In the genomic region with DNA sequence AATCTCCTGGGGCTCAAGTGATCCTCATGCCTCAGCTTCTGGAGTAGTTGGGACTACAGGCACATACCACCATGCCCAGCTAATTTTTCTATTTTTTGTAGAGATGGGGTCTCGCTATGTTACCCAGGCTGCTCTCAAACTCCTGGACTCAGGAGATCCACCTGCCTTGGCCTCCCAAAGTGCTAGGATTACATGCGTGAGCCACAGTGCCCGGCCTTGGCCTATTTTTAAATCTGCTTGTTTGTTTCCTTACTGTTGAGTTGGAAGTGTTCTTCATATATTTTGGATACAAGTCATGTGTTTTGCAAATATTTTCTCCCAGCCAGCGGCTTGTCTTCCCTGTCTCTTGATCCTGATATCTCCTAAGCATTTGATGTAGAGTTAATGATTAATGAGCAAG, we compare ENCODE assay signal across 28 cellular contexts. TPM values are rescaled to one million over a fixed set of nuclear protein-coding genes. Genes with fewer than 3 reads are reported as not detected.
DNase-seq lines count a peak whose midpoint lies in the region; ATAC-seq, FAIRE-seq and TF ChIP-seq lines count a peak whose summit lies in the region.
"Had no signal": no experiment of that assay in that cellular context is flagged by ENCODE, and none has a peak within 500 bp of the region (broad histone marks: within the 10 kb centered on the region; RNA-seq: fewer than 3 reads in every experiment).

No MANE protein-coding gene starts in this region.

- H3K27ac ChIP-seq in 22Rv1 (peak overlapping the region; percentile 54), GM12878 (ENCODE audit: control insufficient read depth, insufficient read depth) (peak overlapping the region; percentile 65)
- H3K27ac ChIP-seq: neural progenitor cell, pancreas, tibial nerve had no signal

- no peak overlapping the region for H2AFZ ChIP-seq in GM12878 (ENCODE audit: control insufficient read depth, low read depth, low read length)
- H2AFZ ChIP-seq: neural progenitor cell had no signal

- 0 out of 2 replicates have a peak overlapping the region, but pooled peaks have one; percentile 25 for H3K4me3 ChIP-seq in GM12878
- H3K4me3 ChIP-seq: gastroesophageal sphincter, neural progenitor cell, pancreas, tibial nerve had no signal

- DNase-seq in CD14-positive monocyte (ENCODE audit: low spot score) (no peak), GM12878 (ENCODE audit: low read depth, low spot score) (no peak)
- no peak for DNase-seq in effector memory CD8-positive, alpha-beta T cell
- DNase-seq: activated CD4-positive, alpha-beta T cell treated with anti-CD3 and anti-CD28 coated beads, Interleukin-2, amount 10 ng/mL, durations not matched to agents 7 days and 5 days; activated naive CD8-positive, alpha-beta T cell treated with anti-CD3 and anti-CD28 coated beads, Interleukin-2, amount 50 U/mL, for 24 hours; activated T-cell treated with anti-CD3 and anti-CD28 coated beads, Interleukin-2, amount 50 U/mL, for 24 hours; C1 segment of cervical spinal cord; caudate nucleus; dermis blood vessel endothelial cell; GOT3; hippocampal formation; IMR-90; mesenchymal stem cell; NCI-H446; NCI-H748 treated with DMSO at 0.1 percent for 48 hours; pancreas; retina; SHP77; stimulated activated CD4-positive, alpha-beta T cell treated with anti-CD3 and anti-CD28 coated beads, Interleukin-2, amount 100 ng/mL, for 48 hours; T-helper 9 cell had no signal

- TF ChIP-seq POLR2A in GM12878 (IDR thresholded peaks at IDR 0.05; ENCODE audit: low read depth, low read length) = no peak

- RAD21 ChIA-PET in GM12878 (lab: Charles Lee; ENCODE audit: unreplicated experiment) = interaction anchor here (1.2 to 1.5 kb wide), 3 partner anchors 18 to 57 kb away, joined by 3 to 6 read pairs (median 4); no protein-coding TSS in a partner anchor

- POLR2A ChIA-PET in GM12878 (lab: Charles Lee) = interaction anchor here (4.5 kb wide), 1 partner anchor 18 kb away, joined by 33 read pairs; no protein-coding TSS in a partner anchor

- H3K4me1 Mint-ChIP-seq in CD14-positive monocyte (peaks cover 43% of the 10 kb centered on the region), nephron (peaks cover 66% of the 10 kb centered on the region)
- H3K4me1 Mint-ChIP-seq in effector memory CD8-positive, alpha-beta T cell (ENCODE audit: low read depth in 2 of 2) = peaks cover 29 to 40% of the 10 kb centered on the region in 2 donors

- CTCF ChIA-PET in GM12878 (lab: Yijun Ruan, JAX) = interaction anchor here (1.5 to 9.4 kb wide), 5 partner anchors 8 to 52 kb away, joined by 3 to 74 read pairs (median 7); no protein-coding TSS in a partner anchor

- H3K4me1 ChIP-seq in GM12878 (ENCODE audit: control insufficient read depth, insufficient read depth, low read length) = peaks cover 23% of the 10 kb centered on the region
- H3K4me1 ChIP-seq: neural progenitor cell, pancreas had no signal

- peaks cover 21 to 23% of the 10 kb centered on the region in 2 donors for H3K36me3 Mint-ChIP-seq in CD14-positive monocyte
- no peaks in the 10 kb centered on the region for H3K36me3 Mint-ChIP-seq in nephron (ENCODE audit: low read depth)
- H3K36me3 Mint-ChIP-seq in effector memory CD8-positive, alpha-beta T cell (ENCODE audit: insufficient read depth) = peaks cover 16% of the 10 kb centered on the region
- H3K36me3 Mint-ChIP-seq: neural progenitor cell had no signal

- ATAC-seq in GM12878 (no peak), HG03280 (IDR thresholded peaks at IDR 0.05; ENCODE audit: unreplicated experiment) (no peak), GM19351 (IDR thresholded peaks at IDR 0.05; ENCODE audit: unreplicated experiment) (no peak)
- ATAC-seq in effector memory CD8-positive, alpha-beta T cell (replicated peaks) = no peak
- ATAC-seq: activated naive CD8-positive, alpha-beta T cell treated with anti-CD3 and anti-CD28 coated beads, Interleukin-2, amount 50 U/mL, for 24 hours; gastroesophageal sphincter; Panc1 had no signal

- no peak for FAIRE-seq in GM12878 (lab: Jason Lieb, UNC)
- FAIRE-seq: pancreas had no signal

- H3K9ac ChIP-seq in GM12878 (ENCODE audit: control insufficient read depth, insufficient read depth, low read length) = peak overlapping the region; percentile 8; the same call in 1 of the 2 replicates
- H3K9ac ChIP-seq: neural progenitor cell had no signal

- BruUV-seq in GM12878 (replicated peaks; lab: Mats Ljungman, UMichigan) = no TSS peak

- no peaks in the 10 kb centered on the region for H3K27me3 ChIP-seq in GM12878 (replicated peaks in 1 of 2; ENCODE audit: control insufficient read depth in 2 of 2, insufficient read depth in 2 of 2, low read length in 1 of 2)
- H3K27me3 ChIP-seq: gastroesophageal sphincter, pancreas, tibial nerve had no signal

- intact Hi-C loops in CD14-positive monocyte (cut with micrococcal nuclease) = no loop called here
- intact Hi-C loops in GM12878 (cut with micrococcal nuclease; ENCODE audit: unreplicated experiment) = loop anchor here (5.0 kb wide), 1 partner anchor 53 kb away; no protein-coding TSS in a partner anchor

- SMC1A ChIA-PET in GM12878 (lab: Charles Lee; ENCODE audit: uncharacterized antibody, unreplicated experiment) = interaction anchor here (0.9 to 3.0 kb wide), 4 partner anchors 10 to 57 kb away, joined by 3 to 16 read pairs (median 6); no protein-coding TSS in a partner anchor

- 94% methylated on average over 4 of the region's 4 CpGs for WGBS in GM12878 (ENCODE audit: insufficient coverage, insufficient replicate concordance, low lambda C conversion rate, missing lambda C conversion rate)

- no peak for TF ChIP-seq CTCF in 22Rv1 (IDR thresholded peaks at IDR 0.05)
- no peak for TF ChIP-seq CTCF in CD14-positive monocyte (IDR thresholded peaks at IDR 0.05)
- no peak for TF ChIP-seq CTCF in GM12878 (IDR thresholded peaks at IDR 0.05 in 2 of 3, conservative IDR thresholded peaks at IDR 0.05 in 1 of 3; ENCODE audit: control insufficient read depth in 2 of 3, extremely low read depth in 1 of 3, insufficient read depth in 1 of 3, low read depth in 3 of 3, low read length in 3 of 3)
- no peak for TF ChIP-seq CTCF in nephron (IDR thresholded peaks at IDR 0.05; ENCODE audit: unreplicated experiment in 3 of 3)

- peak overlapping the region in 4 of 7 donors; percentile 10 to 100 (median 48) for H3K27ac Mint-ChIP-seq in CD14-positive monocyte
- peak overlapping the region; percentile 13 to 65 (median 41) for H3K27ac Mint-ChIP-seq in nephron
- peak overlapping the region in 1 of 2 donors; percentile 83 for H3K27ac Mint-ChIP-seq in effector memory CD8-positive, alpha-beta T cell
- H3K27ac Mint-ChIP-seq: activated CD4-positive, alpha-beta T cell treated with anti-CD3 and anti-CD28 coated beads, Interleukin-2, amount 10 ng/mL, durations not matched to agents 7 days and 5 days; activated T-cell treated with anti-CD3 and anti-CD28 coated beads, Interleukin-2, amount 50 U/mL, for 24 hours; neural progenitor cell had no signal

- TF ChIP-seq EP300 in GM12878 (IDR thresholded peaks at IDR 0.05; ENCODE audit: borderline replicate concordance in 1 of 2, control insufficient read depth in 1 of 2, low read depth in 2 of 2, low read length in 2 of 2) = no peak

- no peak for TF ChIP-seq RAD21 in GM12878 (IDR thresholded peaks at IDR 0.05; ENCODE audit: insufficient read depth, low read depth, low read length)

- peaks cover 92% of the 10 kb centered on the region for H3K79me2 ChIP-seq in GM12878 (ENCODE audit: control insufficient read depth, insufficient read depth, low read length)

- H3K9me3 Mint-ChIP-seq in CD14-positive monocyte (peaks cover 0 to 2% (median 0%) of the 10 kb centered on the region in 7 donors), nephron (no peaks in the 10 kb centered on the region)
- no peaks in the 10 kb centered on the region for H3K9me3 Mint-ChIP-seq in effector memory CD8-positive, alpha-beta T cell
- H3K9me3 Mint-ChIP-seq: activated CD4-positive, alpha-beta T cell treated with anti-CD3 and anti-CD28 coated beads, Interleukin-2, amount 10 ng/mL, durations not matched to agents 7 days and 5 days; activated naive CD8-positive, alpha-beta T cell treated with anti-CD3 and anti-CD28 coated beads, Interleukin-2, amount 50 U/mL, for 24 hours; activated T-cell treated with anti-CD3 and anti-CD28 coated beads, Interleukin-2, amount 50 U/mL, for 24 hours had no signal

- H3K27me3 Mint-ChIP-seq in CD14-positive monocyte (ENCODE audit: low read depth in 3 of 3) (peaks cover 0 to 4% (median 0%) of the 10 kb centered on the region in 3 donors), nephron (ENCODE audit: low read depth) (peaks cover 4% of the 10 kb centered on the region)
- no peaks in the 10 kb centered on the region for H3K27me3 Mint-ChIP-seq in effector memory CD8-positive, alpha-beta T cell
- H3K27me3 Mint-ChIP-seq: activated CD4-positive, alpha-beta T cell treated with anti-CD3 and anti-CD28 coated beads, Interleukin-2, amount 10 ng/mL, durations not matched to agents 7 days and 5 days had no signal

- H3K9me3 ChIP-seq in GM12878 (replicated peaks; ENCODE audit: control insufficient read depth, insufficient read depth, low read length) = no peaks in the 10 kb centered on the region; the same call in 2 of the 3 replicates
- H3K9me3 ChIP-seq: gastroesophageal sphincter, pancreas, tibial nerve had no signal

- 0 out of 2 replicates have a peak, but pooled peaks cover 2% of the 10 kb centered on the region for H4K20me1 ChIP-seq in GM12878 (ENCODE audit: control insufficient read depth, insufficient read depth)

- in situ Hi-C loops in GM12878 (cut with MboI) = loop anchor here (25.0 kb wide), 1 partner anchor 1367 kb away; no protein-coding TSS in a partner anchor

- peaks cover 4 to 30% of the 10 kb centered on the region in 2 experiments for H3K36me3 ChIP-seq in GM12878 (ENCODE audit: control insufficient read depth in 2 of 2, insufficient read depth in 2 of 2, low read length in 1 of 2)
- H3K36me3 ChIP-seq: gastroesophageal sphincter, neural progenitor cell, pancreas, tibial nerve had no signal

- H3K4me2 ChIP-seq in GM12878 (ENCODE audit: control insufficient read depth, insufficient read depth) = peak overlapping the region; percentile 76
- H3K4me2 ChIP-seq: neural progenitor cell had no signal

- H3K4me3 Mint-ChIP-seq in CD14-positive monocyte (no peak overlapping the region), nephron (peak overlapping the region in 1 of 3 experiments; percentile 41)
- H3K4me3 Mint-ChIP-seq in effector memory CD8-positive, alpha-beta T cell = no peak overlapping the region
- H3K4me3 Mint-ChIP-seq: activated CD4-positive, alpha-beta T cell treated with anti-CD3 and anti-CD28 coated beads, Interleukin-2, amount 10 ng/mL, durations not matched to agents 7 days and 5 days; activated naive CD8-positive, alpha-beta T cell treated with anti-CD3 and anti-CD28 coated beads, Interleukin-2, amount 50 U/mL, for 24 hours; activated T-cell treated with anti-CD3 and anti-CD28 coated beads, Interleukin-2, amount 50 U/mL, for 24 hours; neural progenitor cell had no signal

RNA-seq across cellular contexts. Expression of gene PARVB, which starts 5.0 kb away (rescaled TPM):
- 10 to 100 TPM; 13.4 to 17.9 TPM for polyA plus RNA-seq in CD14-positive monocyte
- 111 and 117 TPM in 2 replicates for total RNA-seq in GM12878 (2013; cell fraction: nucleolus; rRNA removed)
- 134 and 152 TPM in 2 replicates for total RNA-seq in GM12878 (2014; rRNA removed)
- 69.7 and 70.3 TPM in 2 replicates for total RNA-seq in GM12878 (2014; rRNA removed; fragmentation: Illumina TruSeq; extraction: Trizol)
- 154 and 159 TPM in 2 replicates for total RNA-seq in GM12878 (2021)
- 66.8 TPM for polyA plus RNA-seq in GM12878 (2011; ENCODE audit: low read depth)
- 206 and 264 TPM in 2 replicates for polyA plus RNA-seq in GM12878 (2011; rRNA removed)
- 342 and 427 TPM in 2 replicates for polyA plus RNA-seq in GM12878 (2011; cell fraction: cytosol; rRNA removed)
- 245 and 262 TPM in 2 replicates for polyA plus RNA-seq in GM12878 (2011; cell fraction: nucleus; rRNA removed)
- 179 and 250 TPM in 2 replicates for polyA plus RNA-seq in GM12878 (2012)
- polyA plus RNA-seq in GM12878 (2014; fragmentation: Illumina TruSeq; extraction: Trizol) = 40.7 and 82.2 TPM in 2 replicates
- polyA plus RNA-seq in GM12878 (2014; fragmentation: Nextera tagmentation; extraction: Ambion mirVana) = 1 to 10 TPM; 5.2 to 7.1 TPM
- polyA plus RNA-seq in GM12878 (2014; rRNA removed) = 239 and 255 TPM in 2 replicates
- polyA plus RNA-seq in GM12878 (2016; fragmentation: Nextera tagmentation; extraction: Ambion mirVana) = 10 to 100 TPM; 60.9 to 66.9 TPM
- polyA minus RNA-seq in GM12878 (2011; rRNA and poly(A)+ RNA removed) = 124 and 137 TPM in 2 replicates
- 41.4 and 42.4 TPM in 2 replicates for polyA minus RNA-seq in GM12878 (2011; cell fraction: cytosol; rRNA and poly(A)+ RNA removed)
- 18.9 and 21.1 TPM in 2 replicates for polyA minus RNA-seq in GM12878 (2011; cell fraction: nucleus; rRNA and poly(A)+ RNA removed)
